Comparison of ENCODE assay signal across 21 cellular contexts in the genomic region with DNA sequence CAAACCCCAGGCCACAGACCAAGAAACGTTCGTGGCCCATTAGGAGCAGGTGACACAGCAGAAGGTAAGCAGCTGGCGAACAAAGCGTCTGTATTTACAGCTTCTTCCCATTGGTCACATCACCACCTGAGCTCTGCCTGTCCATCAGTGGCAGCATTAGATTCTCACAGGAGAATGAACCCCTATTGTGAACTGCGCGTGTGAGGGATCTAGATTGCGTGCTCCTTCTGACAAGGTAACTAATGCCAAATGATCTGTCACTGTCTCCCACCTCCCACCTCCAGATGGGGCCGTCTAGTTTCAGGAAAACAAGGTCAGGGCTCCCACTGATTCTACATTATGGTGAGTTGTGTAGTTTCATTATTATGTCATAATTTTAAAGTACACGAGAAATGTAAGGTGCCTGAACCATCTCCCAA.
A peak's percentile ranks its signal among the peaks of the same experiment; 100 is the strongest.
DNase-seq lines count a peak whose midpoint lies in the region; ATAC-seq and TF ChIP-seq lines count a peak whose summit lies in the region.
"Had no signal": no experiment of that assay in that cellular context is flagged by ENCODE, and none has a peak within 500 bp of the region (broad histone marks: within the 10 kb centered on the region; RNA-seq: fewer than 3 reads in every experiment).

No MANE protein-coding gene starts in this region.

- H3K36me3 Mint-ChIP-seq in activated naive CD4-positive, alpha-beta T cell treated with anti-CD3 and anti-CD28 coated beads for 36 hours (ENCODE audit: low read depth), result no peaks in the 10 kb centered on the region
- H3K36me3 Mint-ChIP-seq in activated naive CD4-positive, alpha-beta T cell treated with anti-CD3 and anti-CD28 coated beads, Interleukin-2, amount 10 ng/mL, durations not matched to agents 7 days and 5 days, result no peaks in the 10 kb centered on the region
- H3K36me3 Mint-ChIP-seq: stimulated activated naive B cell treated with anti-CD40 and anti-IgM and Interleukin-4, amounts not matched to agents 10 μg/mL and 1 μg/mL and 100 μg/mL, for 72 hours; type B pancreatic cell had no signal

- ATAC-seq in sciatic nerve (no peak), upper lobe of left lung (ENCODE audit: low FRiP score in 2 of 2) (no peak)
- peak; percentile 38 for ATAC-seq in stimulated activated naive CD8-positive, alpha-beta T cell treated with anti-CD3 and anti-CD28 coated beads, Interleukin-15, Interleukin-2, amounts not matched to agents 100 U/mL and 50 U/mL, for 24 hours
- ATAC-seq: stimulated activated naive B cell treated with anti-CD40 and anti-IgM and Interleukin-4, amounts not matched to agents 10 μg/mL and 1 μg/mL and 100 μg/mL, for 72 hours had no signal

- no peak for TF ChIP-seq EP300 in upper lobe of left lung (IDR thresholded peaks at IDR 0.05)

- H3K9me3 Mint-ChIP-seq in activated naive CD4-positive, alpha-beta T cell treated with anti-CD3 and anti-CD28 coated beads for 36 hours, result no peaks in the 10 kb centered on the region
- H3K9me3 Mint-ChIP-seq in activated naive CD4-positive, alpha-beta T cell treated with anti-CD3 and anti-CD28 coated beads, Interleukin-2, amount 10 ng/mL, durations not matched to agents 7 days and 5 days, result no peaks in the 10 kb centered on the region
- H3K9me3 Mint-ChIP-seq: endodermal cell; nephron progenitor cell; stimulated activated naive B cell treated with anti-CD40 and anti-IgM and Interleukin-4, amounts not matched to agents 10 μg/mL and 1 μg/mL and 100 μg/mL, for 72 hours; type B pancreatic cell had no signal

- H3K27ac Mint-ChIP-seq in activated naive CD4-positive, alpha-beta T cell treated with anti-CD3 and anti-CD28 coated beads for 36 hours, result no peak overlapping the region
- no peak overlapping the region for H3K27ac Mint-ChIP-seq in activated naive CD4-positive, alpha-beta T cell treated with anti-CD3 and anti-CD28 coated beads, Interleukin-2, amount 10 ng/mL, durations not matched to agents 7 days and 5 days
- H3K27ac Mint-ChIP-seq: endodermal cell; nephron progenitor cell; stimulated activated naive B cell treated with anti-CD40 and anti-IgM and Interleukin-4, amounts not matched to agents 10 μg/mL and 1 μg/mL and 100 μg/mL, for 72 hours; type B pancreatic cell had no signal

- 52 to 61% methylated on average over 9 of the region's 9 CpGs for WGBS in upper lobe of left lung, 2 donors

- peak; percentile 5 for DNase-seq in DMS53 (lab: John Stamatoyannopoulos, UW)
- DNase-seq in DMS53 treated with DMSO at 0.1 percent for 48 hours (lab: John Stamatoyannopoulos, UW; ENCODE audit: unreplicated experiment), result no peak
- peak; percentile 9 for DNase-seq in activated naive CD4-positive, alpha-beta T cell treated with anti-CD3 and anti-CD28 coated beads for 36 hours
- no peak for DNase-seq in activated naive CD4-positive, alpha-beta T cell treated with anti-CD3 and anti-CD28 coated beads, Interleukin-2, amount 10 ng/mL, durations not matched to agents 7 days and 5 days
- peak; percentile 19 for DNase-seq in sciatic nerve (ENCODE audit: low spot score)
- peak; percentile 30 for DNase-seq in stimulated activated naive CD8-positive, alpha-beta T cell treated with anti-CD3 and anti-CD28 coated beads, Interleukin-15, Interleukin-2, amounts not matched to agents 100 U/mL and 50 U/mL, for 24 hours
- no peak for DNase-seq in NCI-H1436 treated with DMSO at 0.1 percent for 48 hours (lab: John Stamatoyannopoulos, UW)
- no peak for DNase-seq in upper lobe of left lung
- DNase-seq: activated CD8-positive, alpha-beta memory T cell treated with anti-CD3 and anti-CD28 coated beads, Interleukin-2, amount 50 U/mL, for 4 hours; aorta; endodermal cell; hippocampal formation; kidney glomerular epithelial cell; NCI-H187; NCI-H748 treated with DMSO at 0.1 percent for 48 hours; nephron progenitor cell; stimulated activated naive B cell treated with anti-CD40 and anti-IgM and Interleukin-4, amounts not matched to agents 10 μg/mL and 1 μg/mL and 100 μg/mL, for 72 hours had no signal

- H3K4me3 Mint-ChIP-seq in activated naive CD4-positive, alpha-beta T cell treated with anti-CD3 and anti-CD28 coated beads for 36 hours, result no peak overlapping the region
- no peak overlapping the region for H3K4me3 Mint-ChIP-seq in activated naive CD4-positive, alpha-beta T cell treated with anti-CD3 and anti-CD28 coated beads, Interleukin-2, amount 10 ng/mL, durations not matched to agents 7 days and 5 days
- H3K4me3 Mint-ChIP-seq: endodermal cell; nephron progenitor cell; stimulated activated naive B cell treated with anti-CD40 and anti-IgM and Interleukin-4, amounts not matched to agents 10 μg/mL and 1 μg/mL and 100 μg/mL, for 72 hours; type B pancreatic cell had no signal

- no peak for TF ChIP-seq CTCF in upper lobe of left lung (IDR thresholded peaks at IDR 0.05)

- no peak overlapping the region for H3K4me3 ChIP-seq in upper lobe of left lung
- H3K4me3 ChIP-seq: BLaER1 treated with 17β-estradiol and CSF1 and Interleukin-3, amounts not matched to agents 10 nM and 100 nM; prostate gland had no signal

- H3K4me1 ChIP-seq in upper lobe of left lung, result no peaks in the 10 kb centered on the region
- H3K4me1 ChIP-seq: prostate gland had no signal

- H3K9me3 ChIP-seq in upper lobe of left lung, result no peaks in the 10 kb centered on the region
- H3K9me3 ChIP-seq: BLaER1 treated with 17β-estradiol and CSF1 and Interleukin-3, amounts not matched to agents 10 nM and 100 nM; prostate gland had no signal

- H3K27me3 ChIP-seq in upper lobe of left lung, result no peaks in the 10 kb centered on the region
- H3K27me3 ChIP-seq: BLaER1 treated with 17β-estradiol and CSF1 and Interleukin-3, amounts not matched to agents 10 nM and 100 nM had no signal

- H3K4me1 Mint-ChIP-seq in activated naive CD4-positive, alpha-beta T cell treated with anti-CD3 and anti-CD28 coated beads for 36 hours (ENCODE audit: low read depth), result peaks cover 27% of the 10 kb centered on the region
- peaks cover 8% of the 10 kb centered on the region for H3K4me1 Mint-ChIP-seq in activated naive CD4-positive, alpha-beta T cell treated with anti-CD3 and anti-CD28 coated beads, Interleukin-2, amount 10 ng/mL, durations not matched to agents 7 days and 5 days

- no peaks in the 10 kb centered on the region for H3K36me3 ChIP-seq in upper lobe of left lung
- H3K36me3 ChIP-seq: BLaER1 treated with 17β-estradiol and CSF1 and Interleukin-3, amounts not matched to agents 10 nM and 100 nM; prostate gland had no signal

- peaks cover 11% of the 10 kb centered on the region for H3K27me3 Mint-ChIP-seq in activated naive CD4-positive, alpha-beta T cell treated with anti-CD3 and anti-CD28 coated beads for 36 hours (ENCODE audit: low read depth)
- peaks cover 28% of the 10 kb centered on the region for H3K27me3 Mint-ChIP-seq in activated naive CD4-positive, alpha-beta T cell treated with anti-CD3 and anti-CD28 coated beads, Interleukin-2, amount 10 ng/mL, durations not matched to agents 7 days and 5 days

- CTCF ChIA-PET in activated naive CD4-positive, alpha-beta T cell treated with anti-CD3 and anti-CD28 coated beads for 36 hours (lab: Charles Lee), result interaction anchor here (0.9 to 1.2 kb wide), 3 partner anchors 26 to 276 kb away, joined by 3 to 4 read pairs (median 3); no protein-coding TSS in a partner anchor
- CTCF ChIA-PET in activated naive CD4-positive, alpha-beta T cell treated with anti-CD3 and anti-CD28 coated beads, Interleukin-2, amount 10 ng/mL, durations not matched to agents 7 days and 5 days (lab: Charles Lee), result no interaction called here

- H3K27ac ChIP-seq in upper lobe of left lung, result no peak overlapping the region
- H3K27ac ChIP-seq: 22Rv1; BLaER1 treated with 17β-estradiol and CSF1 and Interleukin-3, amounts not matched to agents 10 nM and 100 nM; prostate gland had no signal

- no peak for TF ChIP-seq POLR2A in upper lobe of left lung (IDR thresholded peaks at IDR 0.05)

- intact Hi-C loops in activated naive CD4-positive, alpha-beta T cell treated with anti-CD3 and anti-CD28 coated beads for 36 hours (cut with micrococcal nuclease), result no loop called here
- intact Hi-C loops in sciatic nerve (cut with DNase I), result no loop called here

Comparison
In these comparisons a context has a peak if more than half of its experiments do, and no peak if none do; other contexts are left out.
1. DNase-seq: peak in DMS53 (single experiment), activated naive CD4-positive, alpha-beta T cell treated with anti-CD3 and anti-CD28 coated beads for 36 hours (single experiment), sciatic nerve (single experiment) and stimulated activated naive CD8-positive, alpha-beta T cell treated with anti-CD3 and anti-CD28 coated beads, Interleukin-15, Interleukin-2, amounts not matched to agents 100 U/mL and 50 U/mL, for 24 hours (single experiment); none in DMS53 treated with DMSO at 0.1 percent for 48 hours (single experiment), activated naive CD4-positive, alpha-beta T cell treated with anti-CD3 and anti-CD28 coated beads, Interleukin-2, amount 10 ng/mL, durations not matched to agents 7 days and 5 days (single experiment), NCI-H1436 treated with DMSO at 0.1 percent for 48 hours (single experiment) and upper lobe of left lung (0 of 2).